In the genomic region with DNA sequence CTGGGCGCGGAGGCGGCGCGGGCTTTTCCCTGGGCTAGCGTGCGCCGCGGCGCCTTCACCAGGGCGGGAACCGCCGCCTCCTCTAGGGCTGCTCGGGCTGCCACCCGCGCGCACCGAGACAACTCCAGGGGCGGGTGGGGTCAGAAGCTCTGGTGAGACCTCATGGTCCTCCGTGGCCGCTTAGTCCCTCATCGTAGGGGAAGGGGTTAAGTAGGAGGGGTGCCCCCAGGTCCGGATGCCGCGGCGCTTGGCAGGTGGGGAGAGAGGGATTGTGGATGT, we compare ENCODE assay signal across 8 cellular contexts. TPM values are rescaled to one million over a fixed set of nuclear protein-coding genes. Genes with fewer than 3 reads are reported as not detected.
DNase-seq lines count a peak whose midpoint lies in the region; ATAC-seq, FAIRE-seq and TF ChIP-seq lines count a peak whose summit lies in the region.

No MANE protein-coding gene starts in this region.

- no peak for TF ChIP-seq POLR2A in lower leg skin (IDR thresholded peaks at IDR 0.05)
- TF ChIP-seq POLR2A in GM12892 (IDR thresholded peaks at IDR 0.05; ENCODE audit: low read depth, low read length): no peak

- FAIRE-seq in GM12892 (lab: Jason Lieb, UNC): no peak

- H3K36me3 ChIP-seq in HUES64 (ENCODE audit: insufficient read depth, low read length) (no peaks in the 10 kb centered on the region), thoracic aorta (no peaks in the 10 kb centered on the region)

- H3K27me3 ChIP-seq in HUES64 (ENCODE audit: insufficient read depth, low read length) (peaks cover 61% of the 10 kb centered on the region), thoracic aorta (replicated peaks; ENCODE audit: insufficient read depth) (no peaks in the 10 kb centered on the region)

- no peak overlapping the region for H3K27ac ChIP-seq in HUES64 (ENCODE audit: low read depth, low read length)
- peak overlapping the region; percentile 47 for H3K27ac ChIP-seq in cingulate gyrus (ENCODE audit: low read depth, low read length)
- H3K27ac ChIP-seq in thoracic aorta: peak overlapping the region; percentile 92 to 93

- peak overlapping the region; percentile 70 for H3K9ac ChIP-seq in HUES64 (ENCODE audit: low read depth, low read length)

- TF ChIP-seq CTCF in lower leg skin (IDR thresholded peaks at IDR 0.05) (no peak), thoracic aorta (IDR thresholded peaks at IDR 0.05) (no peak)

- H3K9me3 ChIP-seq in HUES64 (ENCODE audit: insufficient read depth, low read depth, low read length) (no peaks in the 10 kb centered on the region), thoracic aorta (no peaks in the 10 kb centered on the region)

- H3K4me3 ChIP-seq in HUES64 (ENCODE audit: low read length) (peak overlapping the region; percentile 75), lower leg skin (ENCODE audit: low read depth, poor library complexity, severe bottlenecking) (peak overlapping the region; percentile 48), thoracic aorta (peak overlapping the region; percentile 90)

- WGBS in HUES64: under 1% methylated on average over 26 of the region's 26 CpGs
- WGBS in lower leg skin, 2 donors: 0 to 1% methylated on average over 8 to 20 of the region's 26 CpGs

- H3K4me1 ChIP-seq in HUES64 (ENCODE audit: insufficient read depth, low read length) (peaks cover 37% of the 10 kb centered on the region), thoracic aorta (ENCODE audit: control insufficient read depth in 1 of 2, low read depth in 2 of 2) (peaks cover 20 to 48% of the 10 kb centered on the region in 2 donors)

- DNase-seq in AG08396 (ENCODE audit: low spot score): peak; percentile 41
- DNase-seq in lower leg skin (ENCODE audit: low spot score in 2 of 2): no peak
- no peak for DNase-seq in thoracic aorta (ENCODE audit: low spot score)
- DNase-seq in GM12892 (ENCODE audit: insufficient read length): no peak

- intact Hi-C loops in lower leg skin (cut with DNase I; ENCODE audit: low total_unique reads): loop anchor here (10.0 kb wide), 1 partner anchor 82 kb away; no protein-coding TSS in a partner anchor

- ATAC-seq in thoracic aorta (ENCODE audit: insufficient number of reproducible peaks, low FRiP score, low read depth) (no peak), GM18909 (IDR thresholded peaks at IDR 0.05; ENCODE audit: poor library complexity, unreplicated experiment) (no peak), GM19452 (IDR thresholded peaks at IDR 0.05; ENCODE audit: unreplicated experiment) (no peak)

RNA-seq across cellular contexts. Expression of a gene that starts 0.6 kb away (rescaled TPM):
- polyA plus RNA-seq in HUES64 (2013, experiment 1 of 2): 4.7 TPM
- 4.8 TPM for polyA plus RNA-seq in HUES64 (2013, experiment 2 of 2)
- total RNA-seq in lower leg skin: 10 to 100 TPM in 3 of 4 donors, 1 to 10 TPM in 1; 9.6 to 18.1 (median 14.9) TPM
- total RNA-seq in thoracic aorta: 10 to 100 TPM in 1 of 2 donors, 1 to 10 TPM in 1; 5.8 to 10.0 TPM
- not detected for polyA plus RNA-seq in GM12892 (2012; ENCODE audit: missing spikeins)
